1 cellular context compared by ENCODE assay signal in genomic region chr3:171991166-171991565, GRCh38.
A peak's percentile ranks its signal among the peaks of the same experiment; 100 is the strongest.
TF ChIP-seq lines count a peak whose summit lies in the region.

No MANE protein-coding gene starts in this region.

TF ChIP-seq in HepG2, 621 proteins besides CTCF, POLR2A, EP300 and RAD21 (continued from another document and continues in another):
- TF ChIP-seq PITX1 (CRISPR knock-in tag; IDR thresholded peaks at IDR 0.05): peak; percentile 66; the same call in 1 of the 2 replicates
- peak; percentile 67; the same call in 1 of the 2 replicates for TF ChIP-seq ZNF503 (CRISPR knock-in tag; IDR thresholded peaks at IDR 0.05)
- TF ChIP-seq ZNF138 (CRISPR knock-in tag; IDR thresholded peaks at IDR 0.05; ENCODE audit: low read depth): no peak
- TF ChIP-seq CSRNP1 (CRISPR knock-in tag; IDR thresholded peaks at IDR 0.05): no peak
- peak; percentile 63 for TF ChIP-seq HNF4A (CRISPR knock-in tag; IDR thresholded peaks at IDR 0.05)
- TF ChIP-seq ZMAT5 (CRISPR knock-in tag; IDR thresholded peaks at IDR 0.05; ENCODE audit: borderline replicate concordance, low read depth): no peak
- TF ChIP-seq CBFB (CRISPR knock-in tag; IDR thresholded peaks at IDR 0.05): 0 out of 2 replicates have a peak, but pooled peaks have one; percentile 35
- TF ChIP-seq GRHL1 (CRISPR knock-in tag; conservative IDR thresholded peaks at IDR 0.05): no peak
- TF ChIP-seq ETV5 (CRISPR knock-in tag; IDR thresholded peaks at IDR 0.05; ENCODE audit: borderline replicate concordance): peak; percentile 48; the same call in 1 of the 2 replicates
- TF ChIP-seq TEAD3 (CRISPR knock-in tag; optimal IDR thresholded peaks at IDR 0.05; ENCODE audit: borderline replicate concordance): peak; percentile 78
- TF ChIP-seq ELF3 (CRISPR knock-in tag; IDR thresholded peaks at IDR 0.05): 0 out of 2 replicates have a peak, but pooled peaks have one; percentile 34
- peak; percentile 74 for TF ChIP-seq SOX5 (CRISPR knock-in tag; IDR thresholded peaks at IDR 0.05; ENCODE audit: borderline replicate concordance)
- TF ChIP-seq FOXA1 (IDR thresholded peaks at IDR 0.05): no peak
- 0 out of 2 replicates have a peak, but pooled peaks have one; percentile 65 for TF ChIP-seq FOXA1 (CRISPR knock-in tag; IDR thresholded peaks at IDR 0.05)
- TF ChIP-seq HMG20A (CRISPR knock-in tag; IDR thresholded peaks at IDR 0.05; ENCODE audit: borderline replicate concordance): peak; percentile 72; the same call in 1 of the 2 replicates
- TF ChIP-seq HOXA3 (CRISPR knock-in tag; IDR thresholded peaks at IDR 0.05): 0 out of 2 replicates have a peak, but pooled peaks have one; percentile 22
- TF ChIP-seq TCF7L2 (IDR thresholded peaks at IDR 0.05; ENCODE audit: low read depth, low read length): peak; percentile 63
- peak; percentile 68; the same call in 1 of the 2 replicates for TF ChIP-seq ZNF292 (CRISPR knock-in tag; IDR thresholded peaks at IDR 0.05; ENCODE audit: borderline replicate concordance, low read depth)
- peak; percentile 86 for TF ChIP-seq PPARG (CRISPR knock-in tag; conservative IDR thresholded peaks at IDR 0.05)
- TF ChIP-seq TFE3 (CRISPR knock-in tag; IDR thresholded peaks at IDR 0.05): peak; percentile 33; the same call in 1 of the 2 replicates
- TF ChIP-seq ZNF614 (CRISPR knock-in tag; IDR thresholded peaks at IDR 0.05; ENCODE audit: borderline replicate concordance): peak; percentile 49; the same call in 1 of the 2 replicates
- TF ChIP-seq PHF21A (CRISPR knock-in tag; IDR thresholded peaks at IDR 0.05): 0 out of 2 replicates have a peak, but pooled peaks have one; percentile 30
- TF ChIP-seq MED13 (CRISPR knock-in tag; IDR thresholded peaks at IDR 0.05): peak; percentile 55; the same call in 1 of the 2 replicates
- TF ChIP-seq ZSCAN20 (CRISPR knock-in tag; IDR thresholded peaks at IDR 0.05; ENCODE audit: borderline replicate concordance): no peak
- TF ChIP-seq DRAP1 (CRISPR knock-in tag; IDR thresholded peaks at IDR 0.05): peak; percentile 40; the same call in 1 of the 2 replicates
- TF ChIP-seq SP5 (CRISPR knock-in tag; IDR thresholded peaks at IDR 0.05; ENCODE audit: borderline replicate concordance, low read depth): peak; percentile 11; the same call in 1 of the 2 replicates
- peak; percentile 60; the same call in 1 of the 2 replicates for TF ChIP-seq SAP130 (CRISPR knock-in tag; IDR thresholded peaks at IDR 0.05; ENCODE audit: low read depth)
- TF ChIP-seq RNF2 (conservative IDR thresholded peaks at IDR 0.05; ENCODE audit: low read depth): no peak
- TF ChIP-seq ZSCAN5A (CRISPR knock-in tag; IDR thresholded peaks at IDR 0.05; ENCODE audit: borderline replicate concordance): peak; percentile 82; the same call in 1 of the 2 replicates
- peak; percentile 84 for TF ChIP-seq ZNF609 (CRISPR knock-in tag; IDR thresholded peaks at IDR 0.05; ENCODE audit: borderline replicate concordance)
- peak; percentile 46; the same call in 1 of the 2 replicates for TF ChIP-seq NFIC (IDR thresholded peaks at IDR 0.05; ENCODE audit: low read length)
- peak; percentile 56; the same call in 1 of the 2 replicates for TF ChIP-seq RXRB (CRISPR knock-in tag; IDR thresholded peaks at IDR 0.05; ENCODE audit: borderline replicate concordance)
- TF ChIP-seq ARID5B (CRISPR knock-in tag; IDR thresholded peaks at IDR 0.05): peak; percentile 88
- TF ChIP-seq DMTF1 (CRISPR knock-in tag; IDR thresholded peaks at IDR 0.05): no peak
- peak; percentile 76; the same call in 1 of the 2 replicates for TF ChIP-seq MIXL1 (CRISPR knock-in tag; IDR thresholded peaks at IDR 0.05)
- no peak for TF ChIP-seq U2AF2 (IDR thresholded peaks at IDR 0.05; ENCODE audit: low read depth, low read length)
- TF ChIP-seq NR2F2 (IDR thresholded peaks at IDR 0.05; ENCODE audit: borderline replicate concordance, low read depth): peak; percentile 64; the same call in 1 of the 2 replicates
